Comparison of ENCODE assay signal across 8 cellular contexts in genomic region chr19:44499559-44499958, GRCh38. TPM values are rescaled to one million over a fixed set of nuclear protein-coding genes. Genes with fewer than 3 reads are reported as not detected.
DNase-seq lines count a peak whose midpoint lies in the region; ATAC-seq and TF ChIP-seq lines count a peak whose summit lies in the region.

No MANE protein-coding gene starts in this region.

- in situ Hi-C loops in GM13977 (cut with MboI; ENCODE audit: low pct_unique_long_range_greater_than_20kb, low sequenced_read_pairs, unreplicated experiment): loop anchor here (25.0 kb wide), 1 partner anchor 662 kb away; the partner anchor contains the start of gene ZNF283

- DNase-seq in GM13977 (ENCODE audit: low spot score): no peak
- DNase-seq in SJCRH30: no peak
- no peak for DNase-seq in fibroblast of the aortic adventitia (ENCODE audit: low read depth)
- no peak for DNase-seq in skeletal muscle cell (ENCODE audit: low read depth)
- no peak for DNase-seq in mesenteric fat pad (ENCODE audit: low spot score)
- no peak for DNase-seq in DMS79 (lab: John Stamatoyannopoulos, UW)
- no peak for DNase-seq in activated effector memory CD4-positive, alpha-beta T cell treated with anti-CD3 and anti-CD28 coated beads, Interleukin-2, amount 50 U/mL, for 16 hours
- DNase-seq in left colon: no peak

- H3K9me3 ChIP-seq in SJCRH30 (replicated peaks): no peaks in the 10 kb centered on the region; the same call in 1 of the 2 replicates

- TF ChIP-seq CTCF in GM13977 (IDR thresholded peaks at IDR 0.05; ENCODE audit: extremely low read depth, insufficient read depth, missing control alignments) (peak; percentile 8), fibroblast of the aortic adventitia (IDR thresholded peaks at IDR 0.05; ENCODE audit: insufficient read depth, low read length) (no peak)

- H3K27me3 ChIP-seq in SJCRH30: no peaks in the 10 kb centered on the region

- peak overlapping the region; percentile 87 for H3K4me3 ChIP-seq in SJCRH30
- H3K4me3 ChIP-seq in fibroblast of the aortic adventitia (ENCODE audit: low read depth, low read length): peak overlapping the region; percentile 97
- H3K4me3 ChIP-seq in skeletal muscle cell (ENCODE audit: low read depth, low read length): peak overlapping the region; percentile 77

- H3K27ac ChIP-seq in SJCRH30: peak overlapping the region; percentile 78; the same call in 1 of the 2 replicates

- intact Hi-C loops in left colon (cut with DNase I, micrococcal nuclease): no loop called here

- peaks cover 22% of the 10 kb centered on the region for H3K36me3 ChIP-seq in SJCRH30

- no peaks in the 10 kb centered on the region for H3K4me1 ChIP-seq in SJCRH30

- ATAC-seq in left colon: no peak

RNA-seq across cellular contexts. Expression of gene ZNF180, which starts 0.8 kb away (rescaled TPM):
- total RNA-seq in SJCRH30 (2014; rRNA removed; shearing (Covaris generic)): 12.3 and 13.9 TPM in 2 replicates
- total RNA-seq in fibroblast of the aortic adventitia (ENCODE audit: low replicate concordance) (8.6 and 34.6 TPM in 2 replicates), mesenteric fat pad (3.9 TPM), left colon (1 to 10 TPM; 6.1 to 7.5 TPM)

RNA-seq across cellular contexts. Expression of gene CEACAM20, which starts 29.9 kb away (rescaled TPM):
- total RNA-seq in SJCRH30 (2014; rRNA removed; shearing (Covaris generic)): not detected in 2 replicates
- total RNA-seq in fibroblast of the aortic adventitia (ENCODE audit: low replicate concordance) (not detected in 2 replicates), mesenteric fat pad (not detected), left colon (under 1 TPM; 0.15 to 0.42 TPM)

RNA-seq across cellular contexts. Expression of gene ZNF229, which starts 51.3 kb away (rescaled TPM):
- total RNA-seq in SJCRH30 (2014; rRNA removed; shearing (Covaris generic)): not detected in 2 replicates
- total RNA-seq in fibroblast of the aortic adventitia (ENCODE audit: low replicate concordance) (13.6 and 23.4 TPM in 2 replicates), mesenteric fat pad (4.4 TPM), left colon (1 to 10 TPM; 1.5 to 2.7 TPM)
